ENCODE assay signal across 8 cellular contexts in the genomic region with DNA sequence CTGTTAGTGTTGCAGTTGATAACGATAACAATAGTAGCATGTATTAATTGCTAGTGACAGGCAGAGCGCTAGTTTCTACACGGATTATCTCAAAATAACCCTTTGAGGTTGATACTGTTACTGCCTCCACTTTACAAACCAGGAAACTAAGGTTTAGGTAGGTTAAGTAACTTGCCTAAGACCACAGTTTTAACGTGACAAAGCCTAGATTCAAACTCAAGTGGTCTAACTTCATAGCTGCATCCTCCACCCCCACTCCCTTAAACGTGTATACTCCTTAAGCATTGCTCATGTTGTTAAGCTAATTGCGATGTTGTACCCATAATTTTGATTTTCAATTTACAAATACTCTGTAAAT. TPM values are rescaled to one million over a fixed set of nuclear protein-coding genes. Genes with fewer than 3 reads are reported as not detected.
DNase-seq lines count a peak whose midpoint lies in the region; ATAC-seq, FAIRE-seq and TF ChIP-seq lines count a peak whose summit lies in the region.

No MANE protein-coding gene starts in this region.

- H3K36me3 Mint-ChIP-seq in activated CD4-positive, alpha-beta memory T cell treated with anti-CD3 and anti-CD28 coated beads, Interleukin-2, amount 10 ng/mL, durations not matched to agents 7 days and 5 days (ENCODE audit: low read depth) = peaks cover 15% of the 10 kb centered on the region

- ATAC-seq in GM21515 (IDR thresholded peaks at IDR 0.05; ENCODE audit: unreplicated experiment) = peak; percentile 3
- no peak for ATAC-seq in upper lobe of right lung
- no peak for ATAC-seq in GM18505 (IDR thresholded peaks at IDR 0.05; ENCODE audit: unreplicated experiment)
- ATAC-seq in HG02970 (IDR thresholded peaks at IDR 0.05; ENCODE audit: low FRiP score, unreplicated experiment) = no peak

- H3K9me3 ChIP-seq in BE2C (no peaks in the 10 kb centered on the region), keratinocyte (ENCODE audit: control insufficient read depth, low read depth, low read length) (no peaks in the 10 kb centered on the region), upper lobe of right lung (no peaks in the 10 kb centered on the region)

- H3K4me2 ChIP-seq in keratinocyte (ENCODE audit: control insufficient read depth, extremely low read depth, insufficient read depth, low read depth, low read length) = peak overlapping the region; percentile 97

- intact Hi-C loops in upper lobe of right lung (cut with DNase I) = no loop called here

- TF ChIP-seq CTCF in BE2C (IDR thresholded peaks at IDR 0.05; ENCODE audit: low read depth, low read length) = no peak
- TF ChIP-seq CTCF in keratinocyte (optimal IDR thresholded peaks at IDR 0.05 in 1 of 3, IDR thresholded peaks at IDR 0.05 in 1 of 3, conservative IDR thresholded peaks at IDR 0.05 in 1 of 3; ENCODE audit: extremely low read depth in 1 of 3, insufficient read depth in 2 of 3, low read length in 3 of 3) = no peak
- TF ChIP-seq CTCF in upper lobe of right lung (IDR thresholded peaks at IDR 0.05) = no peak

- peaks cover under 1% of the 10 kb centered on the region for H4K20me1 ChIP-seq in keratinocyte (ENCODE audit: control insufficient read depth, extremely low read depth, insufficient read depth, low read length)

- peak overlapping the region; percentile 85 for H2AFZ ChIP-seq in keratinocyte (ENCODE audit: control insufficient read depth, low read length)

- FAIRE-seq in keratinocyte (lab: Jason Lieb, UNC) = no peak

- H3K9me1 ChIP-seq in keratinocyte (ENCODE audit: control insufficient read depth, extremely low read depth, insufficient read depth, low read length) = no peaks in the 10 kb centered on the region

- H3K4me3 ChIP-seq in BE2C (ENCODE audit: low read depth, low read length) (peak overlapping the region; percentile 84), keratinocyte (ENCODE audit: control insufficient read depth in 2 of 3, extremely low read depth in 1 of 3, insufficient read depth in 2 of 3, low read depth in 1 of 3, low read length in 3 of 3) (peak overlapping the region; percentile 79 to 91 (median 87)), upper lobe of right lung (peak overlapping the region; percentile 88)

- H3K4me3 Mint-ChIP-seq in activated CD4-positive, alpha-beta memory T cell treated with anti-CD3 and anti-CD28 coated beads, Interleukin-2, amount 10 ng/mL, durations not matched to agents 7 days and 5 days = peak overlapping the region; percentile 95

- peaks cover 40% of the 10 kb centered on the region for H3K79me2 ChIP-seq in keratinocyte (ENCODE audit: control insufficient read depth, insufficient read depth, low read length)

- H3K9me3 Mint-ChIP-seq in activated CD4-positive, alpha-beta memory T cell treated with anti-CD3 and anti-CD28 coated beads, Interleukin-2, amount 10 ng/mL, durations not matched to agents 7 days and 5 days = no peaks in the 10 kb centered on the region

- TF ChIP-seq POLR2A in GM18505 (IDR thresholded peaks at IDR 0.05; ENCODE audit: borderline replicate concordance, extremely low read depth, insufficient read depth, insufficient read length) = no peak

- dilution Hi-C loops in keratinocyte (cut with MboI; ENCODE audit: extremely low pct_ligation_motif_present, low sequenced_read_pairs) = no loop called here

- no peak for DNase-seq in BE2C
- no peak for DNase-seq in activated CD4-positive, alpha-beta memory T cell treated with anti-CD3 and anti-CD28 coated beads, Interleukin-2, amount 10 ng/mL, durations not matched to agents 7 days and 5 days
- no peak for DNase-seq in keratinocyte (ENCODE audit: low read depth, low spot score)
- no peak for DNase-seq in upper lobe of right lung
- no peak for DNase-seq in central memory CD4-positive, alpha-beta T cell

- no peaks in the 10 kb centered on the region for H3K36me3 ChIP-seq in BE2C
- no peaks in the 10 kb centered on the region for H3K36me3 ChIP-seq in keratinocyte (ENCODE audit: control insufficient read depth in 2 of 2, extremely low read depth in 1 of 2, insufficient read depth in 2 of 2, low read length in 2 of 2)
- H3K36me3 ChIP-seq in upper lobe of right lung = no peaks in the 10 kb centered on the region

- peak overlapping the region; percentile 88 for H3K9ac ChIP-seq in keratinocyte (ENCODE audit: control insufficient read depth, extremely low read depth, insufficient read depth, low read length)

- peak overlapping the region; percentile 80 for H3K27ac ChIP-seq in keratinocyte (ENCODE audit: control insufficient read depth, insufficient read depth, low read length)
- no peak overlapping the region for H3K27ac ChIP-seq in upper lobe of right lung

- peak overlapping the region; percentile 98 for H3K27ac Mint-ChIP-seq in activated CD4-positive, alpha-beta memory T cell treated with anti-CD3 and anti-CD28 coated beads, Interleukin-2, amount 10 ng/mL, durations not matched to agents 7 days and 5 days

- CTCF ChIA-PET in activated CD4-positive, alpha-beta memory T cell treated with anti-CD3 and anti-CD28 coated beads, Interleukin-2, amount 10 ng/mL, durations not matched to agents 7 days and 5 days (lab: Charles Lee) = interaction anchor here (0.5 to 1.3 kb wide), 3 partner anchors 150 to 171 kb away, joined by 3 read pairs; a partner anchor contains a TSS

- H3K4me1 ChIP-seq in BE2C (no peaks in the 10 kb centered on the region), keratinocyte (ENCODE audit: control insufficient read depth, extremely low read depth, insufficient read depth, low read length) (peaks cover 19% of the 10 kb centered on the region), upper lobe of right lung (peaks cover 13% of the 10 kb centered on the region)

- H3K27me3 Mint-ChIP-seq in activated CD4-positive, alpha-beta memory T cell treated with anti-CD3 and anti-CD28 coated beads, Interleukin-2, amount 10 ng/mL, durations not matched to agents 7 days and 5 days = no peaks in the 10 kb centered on the region

- peaks cover 34% of the 10 kb centered on the region for H3K4me1 Mint-ChIP-seq in activated CD4-positive, alpha-beta memory T cell treated with anti-CD3 and anti-CD28 coated beads, Interleukin-2, amount 10 ng/mL, durations not matched to agents 7 days and 5 days

- POLR2A ChIA-PET in activated CD4-positive, alpha-beta memory T cell treated with anti-CD3 and anti-CD28 coated beads, Interleukin-2, amount 10 ng/mL, durations not matched to agents 7 days and 5 days (lab: Charles Lee) = interaction anchor here (0.8 to 1.6 kb wide), 6 partner anchors 9 to 150 kb away, joined by 3 to 20 read pairs (median 4); a partner anchor contains a TSS

- H3K27me3 ChIP-seq in BE2C (no peaks in the 10 kb centered on the region), keratinocyte (ENCODE audit: control insufficient read depth, extremely low read depth, insufficient read depth, low read length) (no peaks in the 10 kb centered on the region), upper lobe of right lung (no peaks in the 10 kb centered on the region)

RNA-seq across cellular contexts. Expression of a gene that starts 1.2 kb away (rescaled TPM):
- polyA plus RNA-seq in BE2C (2012; ENCODE audit: insufficient read depth, insufficient read length, low read depth) = 7.7 TPM
- total RNA-seq in activated CD4-positive, alpha-beta memory T cell treated with anti-CD3 and anti-CD28 coated beads, Interleukin-2, amount 10 ng/mL, durations not matched to agents 7 days and 5 days = 10 to 100 TPM; 71.8 to 73.6 TPM
- polyA plus RNA-seq in keratinocyte = 40.7 to 72.0 TPM (median 42.0 TPM) in 3 replicates
- 24.2 TPM for polyA plus RNA-seq in keratinocyte (2011; ENCODE audit: low read depth)
- polyA plus RNA-seq in keratinocyte (2011; cell fraction: cytosol; rRNA removed) = 40.3 and 75.4 TPM in 2 replicates
- 35.5 and 43.9 TPM in 2 replicates for polyA plus RNA-seq in keratinocyte (2011; cell fraction: nucleus; rRNA removed)
- 30.3 and 31.4 TPM in 2 replicates for polyA plus RNA-seq in keratinocyte (2012; ENCODE audit: low replicate concordance)
- 20.9 to 48.1 TPM (median 23.4 TPM) in 3 replicates for polyA minus RNA-seq in keratinocyte
- polyA minus RNA-seq in keratinocyte (2011; cell fraction: cytosol; rRNA and poly(A)+ RNA removed) = 29.2 TPM
- polyA minus RNA-seq in keratinocyte (2011; cell fraction: nucleus; rRNA and poly(A)+ RNA removed) = 13.3 and 24.1 TPM in 2 replicates
- 40.5 TPM for total RNA-seq in upper lobe of right lung
